Comparison of ENCODE assay signal across 16 cellular contexts in genomic region chrX:11461181-11462001, GRCh38.
DNase-seq lines count a peak whose midpoint lies in the region; ATAC-seq and TF ChIP-seq lines count a peak whose summit lies in the region.
"Had no signal": no experiment of that assay in that cellular context is flagged by ENCODE, and none has a peak within 500 bp of the region (broad histone marks: within the 10 kb centered on the region; RNA-seq: fewer than 3 reads in every experiment).

No MANE protein-coding gene starts in this region.

- TF ChIP-seq CTCF in choroid plexus epithelial cell (conservative IDR thresholded peaks at IDR 0.05; ENCODE audit: low read depth, low read length) (peak; percentile 11), breast epithelium (IDR thresholded peaks at IDR 0.05) (no peak)

- no peaks in the 10 kb centered on the region for H3K36me3 ChIP-seq in skeletal muscle satellite cell (ENCODE audit: insufficient read depth, low read length)
- H3K36me3 ChIP-seq in breast epithelium, result no peaks in the 10 kb centered on the region

- ATAC-seq in GM21515 (IDR thresholded peaks at IDR 0.05; ENCODE audit: unreplicated experiment), result no peak
- ATAC-seq: stimulated activated effector memory CD8-positive, alpha-beta T cell treated with anti-CD3 and anti-CD28 coated beads, Interleukin-12 subunit alpha, Interleukin-12 subunit beta, amount 100 ng/mL, for 72 hours had no signal

- DNase-seq in ELR (ENCODE audit: low read depth), result peak; percentile 59
- DNase-seq in M059J (ENCODE audit: low read depth), result peak; percentile 26
- peak; percentile 79 for DNase-seq in choroid plexus epithelial cell (ENCODE audit: low read depth)
- no peak for DNase-seq in T-helper 2 cell treated with Interferon-gamma antibody and Interleukin-4, amounts not matched to agents 5 μg/mL and 100 μg/mL, for 36 hours (ENCODE audit: low spot score)
- no peak for DNase-seq in breast epithelium (ENCODE audit: low spot score in 2 of 2)
- DNase-seq: activated B cell treated with CpG ODN at 0.5 μM for 24 hours; activated CD8-positive, alpha-beta memory T cell treated with anti-CD3 and anti-CD28 coated beads, Interleukin-2, amount 50 U/mL, for 4 hours; activated naive CD4-positive, alpha-beta T cell treated with anti-CD3 and anti-CD28 coated beads for 36 hours; cerebellar nuclear complex; GF-D8; right cardiac atrium; stimulated activated CD4-positive, alpha-beta T cell treated with anti-CD3 and anti-CD28 coated beads, Interleukin-4, amount 100 ng/mL, for 4 hours had no signal

- no peaks in the 10 kb centered on the region for H3K9me3 ChIP-seq in skeletal muscle satellite cell (replicated peaks; ENCODE audit: low read length)
- H3K9me3 ChIP-seq in breast epithelium, result no peaks in the 10 kb centered on the region

- TF ChIP-seq POLR2A in breast epithelium (IDR thresholded peaks at IDR 0.05), result no peak

- H3K27me3 ChIP-seq in skeletal muscle satellite cell (ENCODE audit: control insufficient read depth, insufficient read depth, low read length), result no peaks in the 10 kb centered on the region
- peaks cover 0 to 28% of the 10 kb centered on the region in 2 donors for H3K27me3 ChIP-seq in breast epithelium

- no peak overlapping the region for H3K9ac ChIP-seq in skeletal muscle satellite cell (ENCODE audit: low read depth, low read length)

- peaks cover 22% of the 10 kb centered on the region for H3K4me1 ChIP-seq in skeletal muscle satellite cell (ENCODE audit: control insufficient read depth, insufficient read depth, low read length)
- no peaks in the 10 kb centered on the region for H3K4me1 ChIP-seq in breast epithelium

- H3K4me1 Mint-ChIP-seq in T-helper 2 cell treated with Interferon-gamma antibody and Interleukin-4, amounts not matched to agents 5 μg/mL and 100 μg/mL, for 36 hours (ENCODE audit: low read depth), result no peaks in the 10 kb centered on the region
- H3K4me1 Mint-ChIP-seq: activated B cell treated with CpG ODN at 0.5 μM for 24 hours; stimulated activated effector memory CD8-positive, alpha-beta T cell treated with anti-CD3 and anti-CD28 coated beads, Interleukin-12 subunit alpha, Interleukin-12 subunit beta, amount 100 ng/mL, for 72 hours had no signal

- no peaks in the 10 kb centered on the region for H3K27me3 Mint-ChIP-seq in T-helper 2 cell treated with Interferon-gamma antibody and Interleukin-4, amounts not matched to agents 5 μg/mL and 100 μg/mL, for 36 hours (ENCODE audit: low read depth)
- H3K27me3 Mint-ChIP-seq: activated B cell treated with CpG ODN at 0.5 μM for 24 hours had no signal

- no peak overlapping the region for H3K27ac Mint-ChIP-seq in T-helper 2 cell treated with Interferon-gamma antibody and Interleukin-4, amounts not matched to agents 5 μg/mL and 100 μg/mL, for 36 hours
- H3K27ac Mint-ChIP-seq: activated B cell treated with CpG ODN at 0.5 μM for 24 hours; activated naive CD4-positive, alpha-beta T cell treated with anti-CD3 and anti-CD28 coated beads for 36 hours; stimulated activated effector memory CD8-positive, alpha-beta T cell treated with anti-CD3 and anti-CD28 coated beads, Interleukin-12 subunit alpha, Interleukin-12 subunit beta, amount 100 ng/mL, for 72 hours had no signal

- intact Hi-C loops in breast epithelium (cut with DNase I; ENCODE audit: low total_unique reads), result no loop called here

- H3K4me3 Mint-ChIP-seq in T-helper 2 cell treated with Interferon-gamma antibody and Interleukin-4, amounts not matched to agents 5 μg/mL and 100 μg/mL, for 36 hours, result no peak overlapping the region
- H3K4me3 Mint-ChIP-seq: activated B cell treated with CpG ODN at 0.5 μM for 24 hours; activated naive CD4-positive, alpha-beta T cell treated with anti-CD3 and anti-CD28 coated beads for 36 hours; stimulated activated effector memory CD8-positive, alpha-beta T cell treated with anti-CD3 and anti-CD28 coated beads, Interleukin-12 subunit alpha, Interleukin-12 subunit beta, amount 100 ng/mL, for 72 hours had no signal

- peak overlapping the region; percentile 32 for H3K4me2 ChIP-seq in skeletal muscle satellite cell (ENCODE audit: low read length)

- peak overlapping the region in 1 of 2 donors; percentile 50 for H3K27ac ChIP-seq in breast epithelium
- H3K27ac ChIP-seq: SK-N-MC had no signal

- no peak overlapping the region for H3K4me3 ChIP-seq in choroid plexus epithelial cell (ENCODE audit: low read depth, low read length)
- no peak overlapping the region for H3K4me3 ChIP-seq in skeletal muscle satellite cell (ENCODE audit: low read length)
- no peak overlapping the region for H3K4me3 ChIP-seq in breast epithelium
- H3K4me3 ChIP-seq: SK-N-MC had no signal

- no peaks in the 10 kb centered on the region for H3K9me3 Mint-ChIP-seq in T-helper 2 cell treated with Interferon-gamma antibody and Interleukin-4, amounts not matched to agents 5 μg/mL and 100 μg/mL, for 36 hours
- H3K9me3 Mint-ChIP-seq: activated B cell treated with CpG ODN at 0.5 μM for 24 hours; activated naive CD4-positive, alpha-beta T cell treated with anti-CD3 and anti-CD28 coated beads for 36 hours had no signal

- no peaks in the 10 kb centered on the region for H3K36me3 Mint-ChIP-seq in T-helper 2 cell treated with Interferon-gamma antibody and Interleukin-4, amounts not matched to agents 5 μg/mL and 100 μg/mL, for 36 hours (ENCODE audit: low read depth)
- H3K36me3 Mint-ChIP-seq: stimulated activated effector memory CD8-positive, alpha-beta T cell treated with anti-CD3 and anti-CD28 coated beads, Interleukin-12 subunit alpha, Interleukin-12 subunit beta, amount 100 ng/mL, for 72 hours had no signal

Comparison
In these comparisons a context has a peak if more than half of its experiments do, and no peak if none do; other contexts are left out.
1. DNase-seq: peak in ELR (single experiment), M059J (single experiment) and choroid plexus epithelial cell (single experiment); none in T-helper 2 cell treated with Interferon-gamma antibody and Interleukin-4, amounts not matched to agents 5 μg/mL and 100 μg/mL, for 36 hours (single experiment) and breast epithelium (0 of 2).